12 cellular contexts compared by ENCODE assay signal in genomic region chr2:203623104-203623503, GRCh38.
DNase-seq lines count a peak whose midpoint lies in the region; ATAC-seq lines count a peak whose summit lies in the region.
"Had no signal": no experiment of that assay in that cellular context is flagged by ENCODE, and none has a peak within 500 bp of the region (broad histone marks: within the 10 kb centered on the region; RNA-seq: fewer than 3 reads in every experiment).

No MANE protein-coding gene starts in this region.

- DNase-seq in GM03348 (ENCODE audit: low spot score) (peak; percentile 90), NCI-H82 (lab: John Stamatoyannopoulos, UW) (peak; percentile 51), dedifferentiated amniotic fluid mesenchymal stem cell (ENCODE audit: extremely low spot score) (peak; percentile 90), non-pigmented ciliary epithelial cell (ENCODE audit: low read depth) (peak; percentile 87), DMS153 (lab: John Stamatoyannopoulos, UW) (no peak), HT-29 (ENCODE audit: low spot score) (no peak)
- DNase-seq in activated CD4-positive, alpha-beta memory T cell treated with anti-CD3 and anti-CD28 coated beads, Interleukin-2, amount 10 ng/mL, durations not matched to agents 7 days and 5 days, result no peak
- no peak for DNase-seq in effector memory CD8-positive, alpha-beta T cell
- DNase-seq: dermis blood vessel endothelial cell, GDM1, left cardiac atrium had no signal

- H3K36me3 Mint-ChIP-seq in activated CD4-positive, alpha-beta memory T cell treated with anti-CD3 and anti-CD28 coated beads, Interleukin-2, amount 10 ng/mL, durations not matched to agents 7 days and 5 days (ENCODE audit: low read depth), result no peaks in the 10 kb centered on the region
- no peaks in the 10 kb centered on the region for H3K36me3 Mint-ChIP-seq in effector memory CD8-positive, alpha-beta T cell (ENCODE audit: insufficient read depth)
- H3K36me3 Mint-ChIP-seq: T-cell had no signal

- H3K27me3 Mint-ChIP-seq in activated CD4-positive, alpha-beta memory T cell treated with anti-CD3 and anti-CD28 coated beads, Interleukin-2, amount 10 ng/mL, durations not matched to agents 7 days and 5 days, result peaks cover 3% of the 10 kb centered on the region
- H3K27me3 Mint-ChIP-seq in effector memory CD8-positive, alpha-beta T cell, result no peaks in the 10 kb centered on the region
- H3K27me3 Mint-ChIP-seq: T-cell had no signal

- CTCF ChIA-PET in activated CD4-positive, alpha-beta memory T cell treated with anti-CD3 and anti-CD28 coated beads, Interleukin-2, amount 10 ng/mL, durations not matched to agents 7 days and 5 days (lab: Charles Lee), result no interaction called here

- H3K4me1 Mint-ChIP-seq in activated CD4-positive, alpha-beta memory T cell treated with anti-CD3 and anti-CD28 coated beads, Interleukin-2, amount 10 ng/mL, durations not matched to agents 7 days and 5 days, result peaks cover 8% of the 10 kb centered on the region
- peaks cover 6 to 11% of the 10 kb centered on the region in 2 donors for H3K4me1 Mint-ChIP-seq in effector memory CD8-positive, alpha-beta T cell (ENCODE audit: low read depth in 2 of 2)

- peaks cover 15% of the 10 kb centered on the region for H3K9me3 Mint-ChIP-seq in activated CD4-positive, alpha-beta memory T cell treated with anti-CD3 and anti-CD28 coated beads, Interleukin-2, amount 10 ng/mL, durations not matched to agents 7 days and 5 days
- no peaks in the 10 kb centered on the region for H3K9me3 Mint-ChIP-seq in effector memory CD8-positive, alpha-beta T cell

- no peak overlapping the region for H3K4me3 Mint-ChIP-seq in activated CD4-positive, alpha-beta memory T cell treated with anti-CD3 and anti-CD28 coated beads, Interleukin-2, amount 10 ng/mL, durations not matched to agents 7 days and 5 days
- no peak overlapping the region for H3K4me3 Mint-ChIP-seq in effector memory CD8-positive, alpha-beta T cell
- H3K4me3 Mint-ChIP-seq: T-cell had no signal

- no peak overlapping the region for H3K27ac Mint-ChIP-seq in activated CD4-positive, alpha-beta memory T cell treated with anti-CD3 and anti-CD28 coated beads, Interleukin-2, amount 10 ng/mL, durations not matched to agents 7 days and 5 days
- H3K27ac Mint-ChIP-seq in effector memory CD8-positive, alpha-beta T cell, result peak overlapping the region in 1 of 2 donors; percentile 41

- POLR2A ChIA-PET in activated CD4-positive, alpha-beta memory T cell treated with anti-CD3 and anti-CD28 coated beads, Interleukin-2, amount 10 ng/mL, durations not matched to agents 7 days and 5 days (lab: Charles Lee), result no interaction called here

- ATAC-seq in effector memory CD8-positive, alpha-beta T cell (replicated peaks), result no peak

Comparison
In these comparisons a context has a peak if more than half of its experiments do, and no peak if none do; other contexts are left out.
1. DNase-seq: peak in GM03348 (single experiment), NCI-H82 (single experiment), dedifferentiated amniotic fluid mesenchymal stem cell (single experiment) and non-pigmented ciliary epithelial cell (single experiment); none in DMS153 (single experiment), activated CD4-positive, alpha-beta memory T cell treated with anti-CD3 and anti-CD28 coated beads, Interleukin-2, amount 10 ng/mL, durations not matched to agents 7 days and 5 days (single experiment), effector memory CD8-positive, alpha-beta T cell (0 of 3) and HT-29 (single experiment).